In genomic region chr6:55705381-55705780, GRCh38 we compare ENCODE assay signal across 24 cellular contexts.
"Had no signal": no experiment of that assay in that cellular context is flagged by ENCODE, and none has a peak within 500 bp of the region (broad histone marks: within the 10 kb centered on the region; RNA-seq: fewer than 3 reads in every experiment).

No MANE protein-coding gene starts in this region.

- ATAC-seq: activated CD8-positive, alpha-beta memory T cell treated with anti-CD3 and anti-CD28 coated beads, Interleukin-2, amount 10 ng/mL, durations not matched to agents 7 days and 5 days; activated CD8-positive, alpha-beta T cell treated with anti-CD3 and anti-CD28 coated beads, Interleukin-2, amount 10 ng/mL, durations not matched to agents 7 days and 5 days; effector memory CD8-positive, alpha-beta T cell; gastrocnemius medialis; left colon; naive thymus-derived CD8-positive, alpha-beta T cell; psoas muscle; upper lobe of right lung had no signal

- H3K79me2 ChIP-seq: parathyroid adenoma had no signal

- FAIRE-seq: bronchial epithelial cell, keratinocyte had no signal

- H2AFZ ChIP-seq: neural progenitor cell, parathyroid adenoma had no signal

- H3K36me3 ChIP-seq: colonic mucosa, gastrocnemius medialis, neural progenitor cell, right atrium auricular region, suprapubic skin, tibial artery, upper lobe of right lung had no signal

- H3K27me3 ChIP-seq: colonic mucosa, gastrocnemius medialis, neural progenitor cell, right atrium auricular region, suprapubic skin, tibial artery, upper lobe of right lung had no signal

- H3K9ac ChIP-seq: neural progenitor cell, parathyroid adenoma had no signal

- H3K4me3 ChIP-seq: colonic mucosa, gastrocnemius medialis, neural progenitor cell, psoas muscle, right atrium auricular region, suprapubic skin, tibial artery, upper lobe of right lung had no signal

- H3K9me3 ChIP-seq: colonic mucosa, gastrocnemius medialis, psoas muscle, suprapubic skin, tibial artery, upper lobe of right lung had no signal

- H3K4me1 ChIP-seq: colonic mucosa, gastrocnemius medialis, parathyroid adenoma, psoas muscle, right atrium auricular region, suprapubic skin, tibial artery, upper lobe of right lung had no signal

- H3K4me2 ChIP-seq: neural progenitor cell had no signal

- H3K27ac ChIP-seq: colonic mucosa, gastrocnemius medialis, parathyroid adenoma, psoas muscle, right atrium auricular region, suprapubic skin, tibial artery, upper lobe of right lung had no signal

- DNase-seq: activated B cell treated with CpG ODN at 0.5 μM for 24 hours; activated CD8-positive, alpha-beta memory T cell treated with anti-CD3 and anti-CD28 coated beads, Interleukin-2, amount 10 ng/mL, durations not matched to agents 7 days and 5 days; activated CD8-positive, alpha-beta T cell treated with anti-CD3 and anti-CD28 coated beads, Interleukin-2, amount 10 ng/mL, durations not matched to agents 7 days and 5 days; activated T-cell treated with anti-CD3 and anti-CD28 coated beads, Interleukin-2, amount 50 U/mL, for 48 hours; colonic mucosa; effector memory CD8-positive, alpha-beta T cell; gastrocnemius medialis; glutamatergic neuron; left colon; midbrain; naive thymus-derived CD8-positive, alpha-beta T cell; occipital lobe; psoas muscle; stimulated activated CD4-positive, alpha-beta T cell treated with anti-CD3 and anti-CD28 coated beads, Interleukin-15, amount 100 ng/mL, for 24 hours; stimulated activated CD4-positive, alpha-beta T cell treated with anti-CD3 and anti-CD28 coated beads, Interleukin-2, amount 100 ng/mL, for 24 hours; stimulated activated naive CD4-positive, alpha-beta T cell; tibial artery; upper lobe of right lung had no signal
